In the genomic region with DNA sequence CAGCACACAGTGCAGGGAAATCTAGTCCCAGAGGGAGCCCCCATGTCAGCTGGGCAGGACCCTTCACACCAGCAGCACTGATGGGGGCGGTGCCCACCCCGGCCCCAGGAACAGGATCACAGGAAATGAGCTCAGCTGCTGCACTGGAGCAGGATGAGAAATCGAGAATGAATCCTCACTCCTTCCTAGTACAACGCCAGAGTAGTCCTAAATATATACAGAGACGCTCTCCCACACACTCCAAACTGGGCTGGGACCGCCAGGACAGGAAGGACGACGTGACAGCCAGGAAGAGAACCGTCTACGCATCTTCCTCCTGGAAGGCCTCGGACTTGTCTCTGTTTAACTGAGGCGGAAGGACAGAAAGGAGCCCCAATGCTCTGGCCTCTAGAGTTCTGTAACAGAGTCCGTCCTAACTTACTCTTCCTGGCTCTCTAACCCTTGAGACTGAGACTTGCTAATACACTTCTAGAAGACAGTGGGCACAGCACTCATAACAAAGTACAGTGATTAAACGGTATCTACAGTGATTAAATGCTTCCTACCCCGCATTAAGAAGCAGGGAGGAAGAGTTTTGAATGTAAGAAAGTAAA, we compare ENCODE assay signal across 8 cellular contexts. TPM values are rescaled to one million over a fixed set of nuclear protein-coding genes. Genes with fewer than 3 reads are reported as not detected.
A peak's percentile ranks its signal among the peaks of the same experiment; 100 is the strongest.
DNase-seq lines count a peak whose midpoint lies in the region; ATAC-seq, FAIRE-seq and TF ChIP-seq lines count a peak whose summit lies in the region.

No MANE protein-coding gene starts in this region.

- H3K27me3 ChIP-seq in heart left ventricle (no peaks in the 10 kb centered on the region), gastrocnemius medialis (no peaks in the 10 kb centered on the region), HAP-1 (ENCODE audit: low read depth) (no peaks in the 10 kb centered on the region)
- no peaks in the 10 kb centered on the region for H3K27me3 ChIP-seq in effector memory CD4-positive, alpha-beta T cell (replicated peaks; ENCODE audit: control insufficient read depth, insufficient read depth, low read length, poor library complexity, severe bottlenecking)

- intact Hi-C loops in heart left ventricle (cut with DNase I): no loop called here
- intact Hi-C loops in gastrocnemius medialis (cut with DNase I; ENCODE audit: low total_unique reads): no loop called here

- H3K27ac ChIP-seq in heart left ventricle: peak overlapping the region in 11 of 12 donors; percentile 14 to 81 (median 61)
- H3K27ac ChIP-seq in gastrocnemius medialis: peak overlapping the region in 3 of 4 donors; percentile 3 to 45 (median 26)
- H3K27ac ChIP-seq in effector memory CD4-positive, alpha-beta T cell (ENCODE audit: insufficient read depth, low read length, poor library complexity, severe bottlenecking): no peak overlapping the region

- TF ChIP-seq CTCF in heart left ventricle (IDR thresholded peaks at IDR 0.05) (no peak), gastrocnemius medialis (IDR thresholded peaks at IDR 0.05 in 4 of 5, conservative IDR thresholded peaks at IDR 0.05 in 1 of 5) (no peak)

- H3K9me3 ChIP-seq in heart left ventricle: peaks cover 0 to 8% (median 0%) of the 10 kb centered on the region in 12 donors
- no peaks in the 10 kb centered on the region for H3K9me3 ChIP-seq in gastrocnemius medialis
- H3K9me3 ChIP-seq in effector memory CD4-positive, alpha-beta T cell (ENCODE audit: control insufficient read depth, low read length): no peaks in the 10 kb centered on the region
- peaks cover 20% of the 10 kb centered on the region for H3K9me3 ChIP-seq in HAP-1

- peak; percentile 65 for DNase-seq in H54 (ENCODE audit: insufficient read length, low spot score)
- peak; percentile 55 for DNase-seq in UCSD-AML1 (lab: John Stamatoyannopoulos, UW; ENCODE audit: unreplicated experiment)
- DNase-seq in heart left ventricle: peak; percentile 47 to 69 (median 61)
- DNase-seq in gastrocnemius medialis: no peak
- DNase-seq in NCI-H1436 (lab: John Stamatoyannopoulos, UW): no peak
- no peak for DNase-seq in NCI-H2081 (lab: John Stamatoyannopoulos, UW)
- no peak for DNase-seq in effector memory CD4-positive, alpha-beta T cell
- DNase-seq in HAP-1 (ENCODE audit: low spot score in 2 of 2): no peak

- WGBS in heart left ventricle, 4 donors: 35 to 49% (median 47%) methylated on average over 15 of the region's 15 CpGs

- H3K4me1 ChIP-seq in heart left ventricle (peaks cover 0 to 64% (median 45%) of the 10 kb centered on the region in 12 donors), gastrocnemius medialis (peaks cover 34 to 47% of the 10 kb centered on the region in 2 donors), HAP-1 (peaks cover 45% of the 10 kb centered on the region)
- no peaks in the 10 kb centered on the region for H3K4me1 ChIP-seq in effector memory CD4-positive, alpha-beta T cell (ENCODE audit: control insufficient read depth, insufficient read depth, low read length, poor library complexity, severe bottlenecking)

- peaks cover 0 to 10% (median 0%) of the 10 kb centered on the region in 9 donors for H3K36me3 ChIP-seq in heart left ventricle
- no peaks in the 10 kb centered on the region for H3K36me3 ChIP-seq in gastrocnemius medialis
- no peaks in the 10 kb centered on the region for H3K36me3 ChIP-seq in effector memory CD4-positive, alpha-beta T cell (ENCODE audit: control insufficient read depth, insufficient read depth, low read length)
- peaks cover 5% of the 10 kb centered on the region for H3K36me3 ChIP-seq in HAP-1 (replicated peaks)

- FAIRE-seq in H54 (lab: Jason Lieb, UNC): peak; percentile 97

- peak; percentile 69 to 92 (median 77) for ATAC-seq in heart left ventricle
- peak; percentile 50 to 62 for ATAC-seq in gastrocnemius medialis

- in situ Hi-C loops in gastrocnemius medialis (cut with MboI; ENCODE audit: low sequenced_read_pairs in 4 of 4): no loop called here
- in situ Hi-C loops in HAP-1 (cut with MboI; ENCODE audit: low sequenced_read_pairs): no loop called here

- H3K4me3 ChIP-seq in heart left ventricle (peak overlapping the region in 4 of 12 donors; percentile 0 to 18 (median 4)), gastrocnemius medialis (no peak overlapping the region), HAP-1 (no peak overlapping the region)
- H3K4me3 ChIP-seq in effector memory CD4-positive, alpha-beta T cell (ENCODE audit: insufficient read depth, low read depth, low read length, poor library complexity, severe bottlenecking): no peak overlapping the region

- TF ChIP-seq POLR2A in H54 (IDR thresholded peaks at IDR 0.05; ENCODE audit: low read depth, low read length) (no peak), heart left ventricle (IDR thresholded peaks at IDR 0.05) (no peak), gastrocnemius medialis (IDR thresholded peaks at IDR 0.05) (no peak)

RNA-seq across cellular contexts. Expression of gene CDC42BPB, which starts 33.4 kb away (rescaled TPM):
- total RNA-seq in heart left ventricle (100 to 1,000 TPM in 1 of 9 donors, 10 to 100 TPM in 8; 58.9 to 124 (median 68.9) TPM), gastrocnemius medialis (10 to 100 TPM; 30.0 to 64.3 (median 32.6) TPM)
- polyA plus RNA-seq in heart left ventricle: 10 to 100 TPM; 31.1 to 72.4 TPM

Comparison
In these comparisons a context has a peak if more than half of its experiments do, and no peak if none do; other contexts are left out.
1. DNase-seq: peak in H54 (single experiment), UCSD-AML1 (single experiment) and heart left ventricle (5 of 5); none in gastrocnemius medialis (0 of 2), NCI-H1436 (single experiment), NCI-H2081 (0 of 2), effector memory CD4-positive, alpha-beta T cell (0 of 3) and HAP-1 (0 of 2).